27 cellular contexts compared by ENCODE assay signal in genomic region chrX:67721321-67721720, GRCh38.
"Had no signal": no experiment of that assay in that cellular context is flagged by ENCODE, and none has a peak within 500 bp of the region (broad histone marks: within the 10 kb centered on the region; RNA-seq: fewer than 3 reads in every experiment).

No MANE protein-coding gene starts in this region.

- H3K9me3 Mint-ChIP-seq: stimulated activated naive B cell treated with anti-CD40 and anti-IgM and Interleukin-4, amounts not matched to agents 10 μg/mL and 1 μg/mL and 100 μg/mL, for 72 hours; stimulated activated naive CD8-positive, alpha-beta T cell treated with anti-CD3 and anti-CD28 coated beads, Interleukin-15, Interleukin-2, amounts not matched to agents 100 ng/mL and 50 ng/mL, for 24 hours had no signal

- H3K9me3 ChIP-seq: gastrocnemius medialis, heart left ventricle, left lung, prostate gland, sigmoid colon, thyroid gland had no signal

- H3K27ac Mint-ChIP-seq: naive thymus-derived CD4-positive, alpha-beta T cell; nephron progenitor cell; stimulated activated naive B cell treated with anti-CD40 and anti-IgM and Interleukin-4, amounts not matched to agents 10 μg/mL and 1 μg/mL and 100 μg/mL, for 72 hours; stimulated activated naive CD8-positive, alpha-beta T cell treated with anti-CD3 and anti-CD28 coated beads, Interleukin-15, Interleukin-2, amounts not matched to agents 100 ng/mL and 50 ng/mL, for 24 hours had no signal

- DNase-seq: central memory CD4-positive, alpha-beta T cell; effector memory CD4-positive, alpha-beta T cell; foreskin fibroblast; gastrocnemius medialis; heart left ventricle; hippocampal formation; left cardiac atrium; left lung; mammary epithelial cell; mesendoderm; midbrain; naive thymus-derived CD4-positive, alpha-beta T cell; nephron progenitor cell; nucleus accumbens; right cardiac atrium; sigmoid colon; stimulated activated CD4-positive, alpha-beta T cell treated with anti-CD3 and anti-CD28 coated beads, Interleukin-2, amount 100 ng/mL, for 24 hours; stimulated activated CD4-positive, alpha-beta T cell treated with anti-CD3 and anti-CD28 coated beads, Interleukin-4, amount 100 ng/mL, for 4 hours; stimulated activated naive B cell treated with anti-CD40 and anti-IgM and Interleukin-4, amounts not matched to agents 10 μg/mL and 1 μg/mL and 100 μg/mL, for 72 hours; thyroid gland; trophoblast cell had no signal

- ATAC-seq: esophagus mucosa; gastrocnemius medialis; heart left ventricle; left cardiac atrium; left lung; naive thymus-derived CD4-positive, alpha-beta T cell; right cardiac atrium; stimulated activated naive B cell treated with anti-CD40 and anti-IgM and Interleukin-4, amounts not matched to agents 10 μg/mL and 1 μg/mL and 100 μg/mL, for 72 hours had no signal

- H3K27me3 ChIP-seq: gastrocnemius medialis, heart left ventricle, left lung, sigmoid colon, thyroid gland had no signal

- H3K27me3 Mint-ChIP-seq: stimulated activated naive CD8-positive, alpha-beta T cell treated with anti-CD3 and anti-CD28 coated beads, Interleukin-15, Interleukin-2, amounts not matched to agents 100 ng/mL and 50 ng/mL, for 24 hours had no signal

- H3K4me3 ChIP-seq: gastrocnemius medialis, heart left ventricle, left lung, prostate gland, sigmoid colon, thyroid gland had no signal

- H3K27ac ChIP-seq: epithelial cell of prostate, heart left ventricle, left lung, prostate gland, sigmoid colon, thyroid gland had no signal

- H3K36me3 ChIP-seq: gastrocnemius medialis, left lung, prostate gland, sigmoid colon, thyroid gland had no signal

- H3K4me1 ChIP-seq: prostate gland, sigmoid colon had no signal

- H3K4me3 Mint-ChIP-seq: naive thymus-derived CD4-positive, alpha-beta T cell; nephron progenitor cell; stimulated activated naive B cell treated with anti-CD40 and anti-IgM and Interleukin-4, amounts not matched to agents 10 μg/mL and 1 μg/mL and 100 μg/mL, for 72 hours; stimulated activated naive CD8-positive, alpha-beta T cell treated with anti-CD3 and anti-CD28 coated beads, Interleukin-15, Interleukin-2, amounts not matched to agents 100 ng/mL and 50 ng/mL, for 24 hours had no signal

- H3K4me1 Mint-ChIP-seq: nephron progenitor cell had no signal

- FAIRE-seq: colon, islet of Langerhans had no signal
